ENCODE assay signal across 21 cellular contexts in genomic region chr5:66361070-66361469, GRCh38.
"Had no signal": no experiment of that assay in that cellular context is flagged by ENCODE, and none has a peak within 500 bp of the region (broad histone marks: within the 10 kb centered on the region; RNA-seq: fewer than 3 reads in every experiment).

No MANE protein-coding gene starts in this region.

- H3K4me3 ChIP-seq: cardiac muscle cell, esophagus squamous epithelium, lower lobe of right lung, tibial nerve had no signal

- H3K36me3 ChIP-seq: cardiac muscle cell, esophagus squamous epithelium, lower lobe of right lung, neutrophil, tibial nerve had no signal

- H3K27me3 ChIP-seq: cardiac muscle cell, esophagus squamous epithelium, tibial nerve had no signal

- H3K27ac ChIP-seq: cardiac muscle cell, esophagus squamous epithelium, lower lobe of right lung, neutrophil, tibial nerve had no signal

- DNase-seq: activated CD4-positive, alpha-beta T cell treated with anti-CD3 and anti-CD28 coated beads, Interleukin-2, amount 10 ng/mL, durations not matched to agents 7 days and 5 days; activated CD8-positive, alpha-beta T cell treated with anti-CD3 and anti-CD28 coated beads, Interleukin-2, amount 10 ng/mL, durations not matched to agents 7 days and 5 days; activated naive CD4-positive, alpha-beta T cell treated with Interleukin-2 at 50 U/mL for 16 hours; activated naive CD8-positive, alpha-beta T cell treated with anti-CD3 and anti-CD28 coated beads, Interleukin-2, amount 10 ng/mL, durations not matched to agents 7 days and 5 days; activated T-cell treated with anti-CD3 and anti-CD28 coated beads, Interleukin-2, amount 50 U/mL, for 24 hours; amygdala; effector memory CD8-positive, alpha-beta T cell; esophagus squamous epithelium; hippocampal formation; left cardiac atrium; lower lobe of right lung; stimulated activated CD4-positive, alpha-beta T cell treated with anti-CD3 and anti-CD28 coated beads, Interleukin-12 subunit alpha, Interleukin-12 subunit beta, amount 100 ng/mL, for 4 hours; stimulated activated CD4-positive, alpha-beta T cell treated with anti-CD3 and anti-CD28 coated beads, Interleukin-1b, Interleukin-23, amount 100 ng/mL, for 48 hours; stimulated activated CD8-positive, alpha-beta memory T cell treated with anti-CD3 and anti-CD28 coated beads, Interleukin-4, amount 100 ng/mL, for 48 hours; stimulated activated naive CD4-positive, alpha-beta T cell; T-helper 9 cell had no signal

- ATAC-seq: activated CD4-positive, CD25-positive, alpha-beta regulatory T cell treated with anti-CD3 and anti-CD28 coated beads, Interleukin-2, amount 50 U/mL, for 24 hours; activated CD8-positive, alpha-beta T cell treated with anti-CD3 and anti-CD28 coated beads, Interleukin-2, amount 10 ng/mL, durations not matched to agents 7 days and 5 days; effector memory CD8-positive, alpha-beta T cell; lower lobe of right lung; natural killer cell treated with Interleukin-12 subunit alpha and Interleukin-12 subunit beta and Interleukin-15 and Interleukin-18, amount 100 ng/mL, for 72 hours had no signal

- H3K4me1 ChIP-seq: esophagus squamous epithelium, lower lobe of right lung, tibial nerve had no signal

- H3K9me3 ChIP-seq: esophagus squamous epithelium, lower lobe of right lung, neutrophil, tibial nerve had no signal
